Comparison of ENCODE assay signal across 9 cellular contexts in the genomic region with DNA sequence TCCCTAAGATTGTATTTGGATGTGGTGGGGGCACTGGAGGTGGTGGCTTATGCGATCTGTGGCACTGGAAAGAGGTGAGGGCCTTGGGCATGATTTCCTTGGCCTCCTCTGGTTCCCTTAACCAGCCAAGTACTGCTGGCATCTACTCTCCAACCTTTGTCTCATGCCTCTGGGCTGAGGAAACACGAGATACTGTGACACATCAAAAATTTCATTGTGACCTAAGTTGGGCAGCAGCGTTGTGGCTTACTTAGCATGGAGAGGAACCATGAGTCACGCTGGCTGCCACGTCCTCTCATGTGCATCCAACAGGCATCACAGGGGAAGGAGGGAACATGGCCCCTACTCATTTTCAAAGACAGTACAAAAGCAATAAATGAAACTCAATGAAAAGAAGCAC. TPM values are rescaled to one million over a fixed set of nuclear protein-coding genes. Genes with fewer than 3 reads are reported as not detected.
DNase-seq lines count a peak whose midpoint lies in the region; ATAC-seq and TF ChIP-seq lines count a peak whose summit lies in the region.
"Had no signal": no experiment of that assay in that cellular context is flagged by ENCODE, and none has a peak within 500 bp of the region (broad histone marks: within the 10 kb centered on the region; RNA-seq: fewer than 3 reads in every experiment).

No MANE protein-coding gene starts in this region.

- no peaks in the 10 kb centered on the region for H3K27me3 Mint-ChIP-seq in activated naive CD8-positive, alpha-beta T cell treated with anti-CD3 and anti-CD28 coated beads, Interleukin-2, amount 50 U/mL, for 24 hours
- H3K27me3 Mint-ChIP-seq: central memory CD8-positive, alpha-beta T cell had no signal

- H3K4me1 Mint-ChIP-seq in activated naive CD8-positive, alpha-beta T cell treated with anti-CD3 and anti-CD28 coated beads, Interleukin-2, amount 50 U/mL, for 24 hours, result peaks cover 6% of the 10 kb centered on the region
- H3K4me1 Mint-ChIP-seq: central memory CD8-positive, alpha-beta T cell had no signal

- no peak for TF ChIP-seq CTCF in mucosa of descending colon (IDR thresholded peaks at IDR 0.05)

- H3K4me3 Mint-ChIP-seq in activated naive CD8-positive, alpha-beta T cell treated with anti-CD3 and anti-CD28 coated beads, Interleukin-2, amount 50 U/mL, for 24 hours, result no peak overlapping the region
- H3K4me3 Mint-ChIP-seq: central memory CD8-positive, alpha-beta T cell had no signal

- no peaks in the 10 kb centered on the region for H3K9me3 ChIP-seq in mucosa of descending colon

- H3K4me1 ChIP-seq in mucosa of descending colon (ENCODE audit: low read depth), result no peaks in the 10 kb centered on the region

- intact Hi-C loops in mucosa of descending colon (cut with DNase I, micrococcal nuclease), result no loop called here

- no peak overlapping the region for H3K4me3 ChIP-seq in mucosa of descending colon

- peak overlapping the region; percentile 44 for H3K27ac Mint-ChIP-seq in activated naive CD8-positive, alpha-beta T cell treated with anti-CD3 and anti-CD28 coated beads, Interleukin-2, amount 50 U/mL, for 24 hours

- DNase-seq in EL, result peak; percentile 98
- peak; percentile 96 for DNase-seq in HS-5 (ENCODE audit: low read depth)
- DNase-seq in activated naive CD8-positive, alpha-beta T cell treated with anti-CD3 and anti-CD28 coated beads, Interleukin-2, amount 50 U/mL, for 24 hours, result no peak
- peak; percentile 99 for DNase-seq in myocyte (ENCODE audit: low read depth)
- no peak for DNase-seq in activated CD8-positive, alpha-beta memory T cell treated with anti-CD3 and anti-CD28 coated beads, Interleukin-2, amount 50 U/mL, for 48 hours
- no peak for DNase-seq in mucosa of descending colon
- DNase-seq in mucosa of gallbladder (ENCODE audit: low spot score), result no peak

- H3K9me3 Mint-ChIP-seq in activated naive CD8-positive, alpha-beta T cell treated with anti-CD3 and anti-CD28 coated beads, Interleukin-2, amount 50 U/mL, for 24 hours, result peaks cover 16% of the 10 kb centered on the region
- H3K9me3 Mint-ChIP-seq: central memory CD8-positive, alpha-beta T cell had no signal

- peaks cover 11% of the 10 kb centered on the region for H3K36me3 Mint-ChIP-seq in activated naive CD8-positive, alpha-beta T cell treated with anti-CD3 and anti-CD28 coated beads, Interleukin-2, amount 50 U/mL, for 24 hours (ENCODE audit: low read depth)

- ATAC-seq in activated naive CD8-positive, alpha-beta T cell treated with anti-CD3 and anti-CD28 coated beads, Interleukin-2, amount 50 U/mL, for 24 hours, result peak; percentile 85
- no peak for ATAC-seq in mucosa of descending colon
- no peak for ATAC-seq in GM18517 (IDR thresholded peaks at IDR 0.05; ENCODE audit: unreplicated experiment)

- H3K36me3 ChIP-seq in mucosa of descending colon (ENCODE audit: low read depth), result no peaks in the 10 kb centered on the region

RNA-seq across cellular contexts. Expression of a gene that starts 29.7 kb away (rescaled TPM):
- total RNA-seq in myocyte, result 28.2 and 33.7 TPM in 2 replicates
- 49.6 TPM for polyA plus RNA-seq in myocyte (2012)
- 1 to 10 TPM in 2 of 3 donors, under 1 TPM in 1; 0.96 to 6.3 (median 2.3) TPM for total RNA-seq in mucosa of descending colon
- total RNA-seq in mucosa of gallbladder, result 15.7 TPM

Comparison
In these comparisons a context has a peak if more than half of its experiments do, and no peak if none do; other contexts are left out.
1. DNase-seq: peak in EL (single experiment), HS-5 (single experiment) and myocyte (single experiment); none in activated naive CD8-positive, alpha-beta T cell treated with anti-CD3 and anti-CD28 coated beads, Interleukin-2, amount 50 U/mL, for 24 hours (single experiment), activated CD8-positive, alpha-beta memory T cell treated with anti-CD3 and anti-CD28 coated beads, Interleukin-2, amount 50 U/mL, for 48 hours (single experiment), mucosa of descending colon (0 of 3) and mucosa of gallbladder (single experiment).